5 cellular contexts compared by ENCODE assay signal in genomic region chr15:68977426-68977825, GRCh38. TPM values are rescaled to one million over a fixed set of nuclear protein-coding genes. Genes with fewer than 3 reads are reported as not detected.
"Had no signal": no experiment of that assay in that cellular context is flagged by ENCODE, and none has a peak within 500 bp of the region (broad histone marks: within the 10 kb centered on the region; RNA-seq: fewer than 3 reads in every experiment).

No MANE protein-coding gene starts in this region.

RNA-seq across cellular contexts. Expression of gene NOX5, which starts 37.1 kb away (rescaled TPM):
- total RNA-seq: HepG2, HT-29, IMR-90 had no signal
- polyA plus RNA-seq: HepG2, IgD-negative memory B cell had no signal

RNA-seq across cellular contexts. Expression of gene SPESP1, which starts 47.1 kb away (rescaled TPM):
- total RNA-seq: HepG2, HT-29, HT1080 had no signal
- polyA plus RNA-seq: HepG2 had no signal
